ENCODE assay signal across 1 cellular context in the genomic region with DNA sequence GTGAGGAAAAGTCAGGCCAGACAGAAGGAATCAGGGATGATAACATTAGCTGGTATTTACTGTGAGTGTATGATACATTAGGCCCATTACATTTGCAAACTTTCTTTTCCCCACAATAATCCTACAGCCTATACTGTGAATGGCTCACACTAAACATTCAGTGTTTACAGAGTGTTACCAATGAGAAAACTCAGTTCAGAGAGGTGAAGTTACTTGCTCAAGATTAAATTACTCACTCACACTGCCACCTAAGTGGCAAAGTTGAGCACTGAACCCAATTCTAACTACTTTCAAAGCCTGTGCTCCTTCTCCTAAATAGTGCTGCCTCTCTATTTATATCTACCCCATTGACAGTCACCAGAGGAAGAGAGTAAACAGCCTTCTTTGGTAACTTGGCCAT.
TF ChIP-seq lines count a peak whose summit lies in the region.

No MANE protein-coding gene starts in this region.

TF ChIP-seq in IMR-90, 13 proteins besides CTCF, POLR2A, EP300 and RAD21:
- TF ChIP-seq ELK1 (IDR thresholded peaks at IDR 0.05; ENCODE audit: borderline replicate concordance, low read depth, low read length) (no peak), USF2 (IDR thresholded peaks at IDR 0.05; ENCODE audit: low read depth, low read length) (no peak), BHLHE40 (IDR thresholded peaks at IDR 0.05; ENCODE audit: low read depth, low read length) (no peak), MAFK (IDR thresholded peaks at IDR 0.05; ENCODE audit: low read depth, low read length) (no peak), MXI1 (IDR thresholded peaks at IDR 0.05; ENCODE audit: borderline replicate concordance, low read depth, low read length) (no peak), CEBPB (IDR thresholded peaks at IDR 0.05; ENCODE audit: low read depth, low read length) (no peak), SMC3 (IDR thresholded peaks at IDR 0.05; ENCODE audit: low read depth, low read length) (no peak), FOS (IDR thresholded peaks at IDR 0.05; ENCODE audit: low read depth, low read length) (no peak), CHD1 (IDR thresholded peaks at IDR 0.05; ENCODE audit: low read depth, low read length) (no peak), MAZ (IDR thresholded peaks at IDR 0.05; ENCODE audit: borderline replicate concordance, low read depth, low read length) (no peak), RCOR1 (IDR thresholded peaks at IDR 0.05; ENCODE audit: insufficient replicate concordance, low read length) (no peak), NFE2L2 (IDR thresholded peaks at IDR 0.05; ENCODE audit: low read depth, low read length) (no peak)
TF ChIP-seq in IMR-90: peak in this region for 0.
